8 cellular contexts compared by ENCODE assay signal in the genomic region with DNA sequence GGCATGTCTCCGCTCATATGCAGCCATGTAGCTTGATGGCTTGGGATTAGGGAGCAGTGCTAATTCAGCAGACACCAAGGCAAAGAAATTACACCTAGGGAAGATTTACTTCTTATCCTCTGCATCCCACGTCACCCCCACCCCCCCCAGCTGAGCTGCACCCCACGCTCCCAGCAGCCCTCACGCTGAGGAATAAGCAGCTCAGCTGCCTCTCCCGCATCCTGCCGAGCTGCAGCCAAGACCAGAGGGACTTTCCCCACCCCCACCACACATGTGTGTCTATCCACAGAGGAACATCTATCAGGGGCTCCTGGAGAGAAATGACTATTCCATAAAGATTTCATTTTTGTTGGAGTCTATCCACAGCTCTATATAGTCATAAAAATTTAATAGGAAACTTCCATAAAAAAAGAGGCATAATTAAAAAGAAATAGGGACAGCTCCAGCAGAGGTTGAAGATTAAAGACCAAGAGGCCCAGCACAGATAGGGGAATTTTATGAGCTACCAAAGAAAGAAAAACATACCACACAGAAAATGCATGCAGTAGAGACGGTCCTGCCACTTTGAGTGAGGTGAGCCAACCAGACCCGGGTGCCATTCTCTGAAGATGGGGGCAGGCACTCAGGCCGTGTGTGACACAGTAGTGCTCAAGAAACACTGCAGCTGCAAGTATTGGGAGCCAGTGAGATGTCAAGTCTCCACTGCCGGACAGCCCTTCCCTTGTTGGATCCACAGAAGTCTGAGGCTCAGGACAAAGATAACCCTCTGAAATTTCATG.
DNase-seq lines count a peak whose midpoint lies in the region; ATAC-seq, FAIRE-seq and TF ChIP-seq lines count a peak whose summit lies in the region.
"Not testable (repeated sequence)": the region's sequence is repeated elsewhere in the genome, so short reads cannot be mapped to it uniquely, and the experiment has no call there.

No MANE protein-coding gene starts in this region.

- not testable (repeated sequence) for H3K27me3 ChIP-seq in K562 (ENCODE audit: control insufficient read depth in 2 of 2, insufficient read depth in 2 of 2, low read length in 2 of 2); aorta (ENCODE audit: control insufficient read depth in 1 of 2, insufficient read depth in 2 of 2, low read length in 1 of 2)

- H3K27ac ChIP-seq in K562 (ENCODE audit: extremely low read depth, low read depth, low read length); aorta (ENCODE audit: low read depth in 1 of 2, low read length in 2 of 2): not testable (repeated sequence)

- not testable (repeated sequence) for H3K9ac ChIP-seq in K562 (ENCODE audit: insufficient read depth in 1 of 2, low read depth in 2 of 2, low read length in 2 of 2)

- H2AFZ ChIP-seq in K562 (ENCODE audit: low read depth, low read length), result not testable (repeated sequence)

- peak; percentile 18 for DNase-seq in GM13976 (ENCODE audit: low spot score)
- DNase-seq in activated T-cell treated with anti-CD3 and anti-CD28 coated beads, Interleukin-2, amount 50 U/mL, for 4 hours, result peak; percentile 15
- DNase-seq in K562 (ENCODE audit: extremely low read depth in 1 of 4, low spot score in 3 of 4), result peak in 3 of 4 experiments; percentile 3 to 20 (median 4)
- DNase-seq in glomerular visceral epithelial cell (ENCODE audit: extremely low spot score), result peak; percentile 54
- peak in 1 of 10 donors; percentile 20 for DNase-seq in naive thymus-derived CD8-positive, alpha-beta T cell
- peak; percentile 65 for DNase-seq in stimulated activated CD4-positive, alpha-beta T cell treated with anti-CD3 and anti-CD28 coated beads, Interleukin-4, amount 100 ng/mL, for 1 hour
- DNase-seq in aorta, result peak in 1 of 2 donors; percentile 68

- ATAC-seq in activated CD4-positive, CD25-positive, alpha-beta regulatory T cell treated with anti-CD3 and anti-CD28 coated beads, Interleukin-2, amount 50 U/mL, for 24 hours, result peak; percentile 89 to 90
- ATAC-seq in activated T-cell treated with anti-CD3 and anti-CD28 coated beads, Interleukin-2, amount 50 U/mL, for 4 hours, result peak; percentile 91 to 93
- peak; percentile 77 for ATAC-seq in K562
- ATAC-seq in naive thymus-derived CD8-positive, alpha-beta T cell, result peak; percentile 39 to 92
- ATAC-seq in aorta (ENCODE audit: low FRiP score), result peak; percentile 56

- POLR2A ChIA-PET in K562 (lab: Yijun Ruan, JAX); naive thymus-derived CD8-positive, alpha-beta T cell (lab: Charles Lee): not testable (repeated sequence)

- TF ChIP-seq CTCF in GM13976 (IDR thresholded peaks at IDR 0.05; ENCODE audit: borderline replicate concordance, control extremely low read depth, extremely low read depth, insufficient read depth, missing control alignments); K562 (IDR thresholded peaks at IDR 0.05 in 2 of 3, conservative IDR thresholded peaks at IDR 0.05 in 1 of 3; ENCODE audit: insufficient read depth in 2 of 3, low read depth in 1 of 3, low read length in 3 of 3): not testable (repeated sequence)

- H3K9me1 ChIP-seq in K562 (ENCODE audit: control insufficient read depth, insufficient read depth, low read length), result not testable (repeated sequence)

- H4K20me1 ChIP-seq in K562 (replicated peaks; ENCODE audit: control insufficient read depth, insufficient read depth, low read length), result not testable (repeated sequence)

- not testable (repeated sequence) for BruUV-seq in K562 (replicated peaks; lab: Mats Ljungman, UMichigan)

- TF ChIP-seq EP300 in K562 (IDR thresholded peaks at IDR 0.05; ENCODE audit: low read length), result not testable (repeated sequence)

- WGBS in K562 (ENCODE audit: insufficient coverage, low coverage, missing lambda C conversion rate), result 46% methylated on average over 5 of the region's 10 CpGs
- WGBS in aorta, 2 donors, result 43 to 50% methylated on average over 6 of the region's 10 CpGs

- in situ Hi-C loops in GM13976 (cut with MboI; ENCODE audit: low sequenced_read_pairs, unreplicated experiment); K562 (cut with MboI): not testable (repeated sequence)

- H3K36me3 Mint-ChIP-seq in activated T-cell treated with anti-CD3 and anti-CD28 coated beads, Interleukin-2, amount 50 U/mL, for 4 hours (ENCODE audit: insufficient read depth); naive thymus-derived CD8-positive, alpha-beta T cell: not testable (repeated sequence)

- peak overlapping the region; percentile 40 for H3K4me3 Mint-ChIP-seq in activated T-cell treated with anti-CD3 and anti-CD28 coated beads, Interleukin-2, amount 50 U/mL, for 4 hours
- peak overlapping the region in 2 of 10 donors; percentile 26 to 43 for H3K4me3 Mint-ChIP-seq in naive thymus-derived CD8-positive, alpha-beta T cell

- H3K9me3 Mint-ChIP-seq in activated T-cell treated with anti-CD3 and anti-CD28 coated beads, Interleukin-2, amount 50 U/mL, for 4 hours; naive thymus-derived CD8-positive, alpha-beta T cell: not testable (repeated sequence)

- not testable (repeated sequence) for H3K27me3 Mint-ChIP-seq in activated T-cell treated with anti-CD3 and anti-CD28 coated beads, Interleukin-2, amount 50 U/mL, for 4 hours (ENCODE audit: low read depth); naive thymus-derived CD8-positive, alpha-beta T cell

- H3K27ac Mint-ChIP-seq in naive thymus-derived CD8-positive, alpha-beta T cell, result not testable (repeated sequence)

- H3K4me1 Mint-ChIP-seq in activated T-cell treated with anti-CD3 and anti-CD28 coated beads, Interleukin-2, amount 50 U/mL, for 4 hours (ENCODE audit: low read depth); naive thymus-derived CD8-positive, alpha-beta T cell: not testable (repeated sequence)

- not testable (repeated sequence) for TF ChIP-seq RAD21 in K562 (CRISPR knock-in tag; conservative IDR thresholded peaks at IDR 0.05 in 1 of 2, IDR thresholded peaks at IDR 0.05 in 1 of 2)

- H3K4me2 ChIP-seq in K562 (ENCODE audit: insufficient read depth, low read length), result not testable (repeated sequence)

- not testable (repeated sequence) for H3K36me3 ChIP-seq in K562 (ENCODE audit: control insufficient read depth, insufficient read depth, low read length); aorta (ENCODE audit: control insufficient read depth in 1 of 2, insufficient read depth in 2 of 2, low read length in 1 of 2)

- H3K4me3 ChIP-seq in K562; aorta (ENCODE audit: low read length in 2 of 2): not testable (repeated sequence)

- CTCF ChIA-PET in K562 (lab: Yijun Ruan, JAX; ENCODE audit: low intra/inter-chr PET ratio), result not testable (repeated sequence)

- not testable (repeated sequence) for H3K79me2 ChIP-seq in K562 (ENCODE audit: control insufficient read depth, insufficient read depth, low read length)

- FAIRE-seq in K562 (lab: Jason Lieb, UNC), result not testable (repeated sequence)

- H3K4me1 ChIP-seq in K562 (replicated peaks in 1 of 2; ENCODE audit: control insufficient read depth in 2 of 2, insufficient read depth in 2 of 2, low read length in 2 of 2); aorta (ENCODE audit: control insufficient read depth in 1 of 2, insufficient read depth in 2 of 2, low read length in 2 of 2): not testable (repeated sequence)

- intact Hi-C loops in K562 (cut with micrococcal nuclease); aorta (cut with DNase I): not testable (repeated sequence)

- H3K9me3 ChIP-seq in K562 (replicated peaks; ENCODE audit: control insufficient read depth, insufficient read depth, low read depth, low read length); aorta (ENCODE audit: control insufficient read depth, low read length): not testable (repeated sequence)

- TF ChIP-seq POLR2A in K562 (conservative IDR thresholded peaks at IDR 0.05), result not testable (repeated sequence)
